Comparison of ENCODE assay signal across 33 cellular contexts in the genomic region with DNA sequence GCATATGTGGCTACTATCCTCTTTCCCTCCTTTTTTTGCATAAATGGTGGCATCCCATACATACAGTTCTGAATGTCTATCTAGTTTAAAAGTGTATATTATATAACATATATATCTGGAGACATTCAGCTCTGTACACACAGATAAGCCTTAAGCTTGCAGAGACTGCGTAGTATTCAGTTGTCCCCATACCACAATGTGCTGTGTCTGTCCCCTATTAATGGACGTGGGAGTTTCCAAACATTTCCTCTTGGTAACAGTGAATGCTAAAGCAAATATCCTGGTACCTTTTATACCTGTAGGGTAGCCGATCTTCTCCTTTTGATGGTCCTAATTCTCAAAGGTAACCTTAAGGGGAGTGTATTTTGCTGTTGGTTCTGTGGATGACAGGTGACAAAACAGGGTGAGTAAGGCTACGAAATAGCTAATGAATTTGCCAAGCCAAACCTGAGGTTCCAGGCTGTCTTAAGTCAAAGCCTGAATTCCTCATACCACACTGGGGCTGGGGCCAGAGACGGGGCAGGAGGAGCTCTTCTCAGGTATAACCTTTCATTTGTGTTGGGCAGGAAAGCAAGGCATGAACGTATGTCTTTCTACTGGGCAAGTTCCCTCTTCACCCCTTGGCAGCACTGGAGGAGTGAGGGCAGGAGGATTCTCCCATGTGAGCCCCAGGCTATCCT. TPM values are rescaled to one million over a fixed set of nuclear protein-coding genes. Genes with fewer than 3 reads are reported as not detected.
"Had no signal": no experiment of that assay in that cellular context is flagged by ENCODE, and none has a peak within 500 bp of the region (broad histone marks: within the 10 kb centered on the region; RNA-seq: fewer than 3 reads in every experiment).

No MANE protein-coding gene starts in this region.

- H3K4me3 Mint-ChIP-seq: activated naive CD4-positive, alpha-beta T cell treated with anti-CD3 and anti-CD28 coated beads, Interleukin-2, amount 10 ng/mL, durations not matched to agents 7 days and 5 days; activated naive CD8-positive, alpha-beta T cell treated with anti-CD3 and anti-CD28 coated beads, Interleukin-2, amount 10 ng/mL, durations not matched to agents 7 days and 5 days; immature natural killer cell; naive thymus-derived CD8-positive, alpha-beta T cell; neural crest cell; stimulated activated naive B cell treated with anti-CD40 and anti-IgM and Interleukin-4, amounts not matched to agents 10 μg/mL and 1 μg/mL and 100 μg/mL, for 72 hours; T-helper 1 cell treated with Interleukin-12 subunit alpha and Interleukin-12 subunit beta and Interleukin-4 antibody, amounts not matched to agents 30 μg/mL and 1 μg/mL, for 36 hours had no signal

- H3K4me2 ChIP-seq: smooth muscle cell had no signal

- ATAC-seq: activated CD4-positive, CD25-positive, alpha-beta regulatory T cell treated with anti-CD3 and anti-CD28 coated beads, Interleukin-2, amount 50 U/mL, for 24 hours; left colon; naive thymus-derived CD8-positive, alpha-beta T cell; stimulated activated naive B cell treated with anti-CD40 and anti-IgM and Interleukin-4, amounts not matched to agents 10 μg/mL and 1 μg/mL and 100 μg/mL, for 72 hours had no signal

- H3K27ac Mint-ChIP-seq: activated naive CD4-positive, alpha-beta T cell treated with anti-CD3 and anti-CD28 coated beads, Interleukin-2, amount 10 ng/mL, durations not matched to agents 7 days and 5 days; activated naive CD8-positive, alpha-beta T cell treated with anti-CD3 and anti-CD28 coated beads, Interleukin-2, amount 10 ng/mL, durations not matched to agents 7 days and 5 days; immature natural killer cell; naive thymus-derived CD8-positive, alpha-beta T cell; stimulated activated naive B cell treated with anti-CD40 and anti-IgM and Interleukin-4, amounts not matched to agents 10 μg/mL and 1 μg/mL and 100 μg/mL, for 72 hours; T-helper 1 cell treated with Interleukin-12 subunit alpha and Interleukin-12 subunit beta and Interleukin-4 antibody, amounts not matched to agents 30 μg/mL and 1 μg/mL, for 36 hours had no signal

- H3K9me3 Mint-ChIP-seq: activated naive CD4-positive, alpha-beta T cell treated with anti-CD3 and anti-CD28 coated beads, Interleukin-2, amount 10 ng/mL, durations not matched to agents 7 days and 5 days; activated naive CD8-positive, alpha-beta T cell treated with anti-CD3 and anti-CD28 coated beads, Interleukin-2, amount 10 ng/mL, durations not matched to agents 7 days and 5 days; immature natural killer cell; naive thymus-derived CD8-positive, alpha-beta T cell; neural crest cell; stimulated activated naive B cell treated with anti-CD40 and anti-IgM and Interleukin-4, amounts not matched to agents 10 μg/mL and 1 μg/mL and 100 μg/mL, for 72 hours; T-helper 1 cell treated with Interleukin-12 subunit alpha and Interleukin-12 subunit beta and Interleukin-4 antibody, amounts not matched to agents 30 μg/mL and 1 μg/mL, for 36 hours had no signal

- H2AFZ ChIP-seq: parathyroid adenoma had no signal

- H3K9me3 ChIP-seq: right atrium auricular region, stomach, thyroid gland had no signal

- H3K36me3 Mint-ChIP-seq: activated naive CD4-positive, alpha-beta T cell treated with anti-CD3 and anti-CD28 coated beads, Interleukin-2, amount 10 ng/mL, durations not matched to agents 7 days and 5 days; activated naive CD8-positive, alpha-beta T cell treated with anti-CD3 and anti-CD28 coated beads, Interleukin-2, amount 10 ng/mL, durations not matched to agents 7 days and 5 days; immature natural killer cell; naive thymus-derived CD8-positive, alpha-beta T cell; stimulated activated naive B cell treated with anti-CD40 and anti-IgM and Interleukin-4, amounts not matched to agents 10 μg/mL and 1 μg/mL and 100 μg/mL, for 72 hours had no signal

- H3K9ac ChIP-seq: parathyroid adenoma had no signal

- H3K4me3 ChIP-seq: right atrium auricular region, smooth muscle cell, stomach, thyroid gland had no signal

- DNase-seq: activated CD4-positive, alpha-beta T cell treated with anti-CD3 and anti-CD28 coated beads for 48 hours; activated CD4-positive, alpha-beta T cell treated with anti-CD3 and anti-CD28 coated beads, Interleukin-2, amount 50 U/mL, for 48 hours; activated CD8-positive, alpha-beta memory T cell treated with anti-CD3 and anti-CD28 coated beads for 24 hours; activated gamma-delta T cell; activated naive CD4-positive, alpha-beta T cell treated with anti-CD3 and anti-CD28 coated beads, Interleukin-2, amount 10 ng/mL, durations not matched to agents 7 days and 5 days; activated naive CD8-positive, alpha-beta T cell treated with anti-CD3 and anti-CD28 coated beads, Interleukin-2, amount 10 ng/mL, durations not matched to agents 7 days and 5 days; amniotic stem cell; caudate nucleus; cortex of kidney; foreskin fibroblast; head of caudate nucleus; hippocampal formation; immature natural killer cell; kidney; left colon; mesenchymal stem cell; naive thymus-derived CD8-positive, alpha-beta T cell; nucleus accumbens; stimulated activated CD4-positive, alpha-beta T cell treated with anti-CD3 and anti-CD28 coated beads, Interleukin-15, amount 100 ng/mL, for 24 hours; stimulated activated CD4-positive, alpha-beta T cell treated with anti-CD3 and anti-CD28 coated beads, Interleukin-2, amount 100 ng/mL, for 24 hours; stimulated activated naive B cell treated with anti-CD40 and anti-IgM and Interleukin-4, amounts not matched to agents 10 μg/mL and 1 μg/mL and 100 μg/mL, for 72 hours; stomach; T-helper 9 cell; thyroid gland; WERI-Rb-1 had no signal

- H3K36me3 ChIP-seq: right atrium auricular region, stomach, thyroid gland, WERI-Rb-1 had no signal

- H3K27ac ChIP-seq: parathyroid adenoma, right atrium auricular region, stomach, thyroid gland, WERI-Rb-1 had no signal

- H3K27me3 ChIP-seq: right atrium auricular region, stomach, thyroid gland had no signal

- H3K4me1 ChIP-seq: parathyroid adenoma, right atrium auricular region, thyroid gland had no signal

- H3K4me1 Mint-ChIP-seq: activated naive CD4-positive, alpha-beta T cell treated with anti-CD3 and anti-CD28 coated beads, Interleukin-2, amount 10 ng/mL, durations not matched to agents 7 days and 5 days; activated naive CD8-positive, alpha-beta T cell treated with anti-CD3 and anti-CD28 coated beads, Interleukin-2, amount 10 ng/mL, durations not matched to agents 7 days and 5 days; immature natural killer cell; neural crest cell had no signal

RNA-seq across cellular contexts. Expression of a gene that starts 7.8 kb away (rescaled TPM):
- total RNA-seq: epithelial cell of proximal tubule, pulmonary artery endothelial cell, smooth muscle cell had no signal
- polyA plus RNA-seq: naive thymus-derived CD8-positive, alpha-beta T cell had no signal

RNA-seq across cellular contexts. Expression of a gene that starts 17.9 kb away (rescaled TPM):
- polyA plus RNA-seq: immature natural killer cell; naive thymus-derived CD8-positive, alpha-beta T cell; smooth muscle cell had no signal

RNA-seq across cellular contexts. Expression of a gene that starts 26.1 kb away (rescaled TPM):
- total RNA-seq: neural crest cell, smooth muscle cell had no signal
